Comparison of ENCODE assay signal across 19 cellular contexts in the genomic region with DNA sequence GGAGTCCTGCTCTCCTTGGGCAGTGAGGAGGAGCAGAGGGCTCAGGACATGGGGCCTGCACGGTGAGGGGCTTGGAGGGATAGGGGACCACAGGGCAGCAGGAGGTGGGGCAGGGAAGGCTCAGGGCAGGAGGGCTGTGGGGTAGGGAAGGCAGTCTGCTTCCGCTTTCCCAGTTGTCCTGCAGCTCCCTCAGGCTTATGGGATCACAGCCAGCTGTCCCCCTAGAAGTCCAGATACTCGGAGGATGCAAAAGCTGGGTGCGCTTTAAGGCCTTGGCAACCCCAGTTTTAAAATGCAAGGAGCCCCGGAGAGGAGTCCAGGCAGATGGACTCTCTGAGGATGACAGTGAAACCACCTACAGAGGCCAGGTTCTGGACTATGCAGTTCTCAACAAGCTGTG.
DNase-seq lines count a peak whose midpoint lies in the region; ATAC-seq and TF ChIP-seq lines count a peak whose summit lies in the region.
"Had no signal": no experiment of that assay in that cellular context is flagged by ENCODE, and none has a peak within 500 bp of the region (broad histone marks: within the 10 kb centered on the region; RNA-seq: fewer than 3 reads in every experiment).

No MANE protein-coding gene starts in this region.

- in situ Hi-C loops in IMR-90 (cut with MboI; ENCODE audit: low sequenced_read_pairs): no loop called here

- CTCF ChIA-PET in IMR-90 (lab: Yijun Ruan, JAX): no interaction called here

- H3K79me1 ChIP-seq in IMR-90 (ENCODE audit: low read depth in 1 of 2, low read length in 2 of 2): peaks cover 0 to 5% of the 10 kb centered on the region in 2 experiments; a peak in 1 of 4 replicates
- H3K79me1 ChIP-seq in mesenchymal stem cell (replicated peaks; ENCODE audit: low read length, poor library complexity, severe bottlenecking): no peaks in the 10 kb centered on the region

- H2BK120ac ChIP-seq in IMR-90 (ENCODE audit: low read depth, low read length): no peak overlapping the region
- H2BK120ac ChIP-seq in mesenchymal stem cell (ENCODE audit: low read depth, low read length): no peak overlapping the region

- no peak overlapping the region for H3K4me2 ChIP-seq in IMR-90 (ENCODE audit: low read depth, low read length)
- no peak overlapping the region for H3K4me2 ChIP-seq in mesenchymal stem cell (ENCODE audit: low read length, poor library complexity, severe bottlenecking)

- H3K4me3 ChIP-seq in IMR-90 (ENCODE audit: insufficient read depth, low read depth, low read length) (no peak overlapping the region), mesenchymal stem cell (ENCODE audit: insufficient read depth in 1 of 2, low read depth in 1 of 2, low read length in 2 of 2) (no peak overlapping the region)
- H3K4me3 ChIP-seq: GM12878 had no signal

- H3K4me1 ChIP-seq in IMR-90 (ENCODE audit: control insufficient read depth, insufficient read depth, low read length) (peaks cover 19% of the 10 kb centered on the region), mesenchymal stem cell (ENCODE audit: control insufficient read depth, insufficient read depth, low read depth, low read length) (no peaks in the 10 kb centered on the region)
- H3K4me1 ChIP-seq: Caco-2 had no signal

- POLR2A ChIA-PET in IMR-90 (lab: Charles Lee; ENCODE audit: unreplicated experiment): no interaction called here

- H3K36me3 ChIP-seq in IMR-90 (ENCODE audit: control insufficient read depth, insufficient read depth, low read length) (no peaks in the 10 kb centered on the region), mesenchymal stem cell (ENCODE audit: control insufficient read depth in 1 of 2, insufficient read depth in 2 of 2, low read depth in 1 of 2, low read length in 2 of 2) (no peaks in the 10 kb centered on the region)
- H3K36me3 ChIP-seq: BLaER1 treated with 17β-estradiol and CSF1 and Interleukin-3, amounts not matched to agents 10 nM and 100 nM had no signal

- H2BK20ac ChIP-seq in IMR-90 (ENCODE audit: low read depth, low read length): 0 out of 2 replicates have a peak overlapping the region, but pooled peaks have one; percentile 12

- no peak overlapping the region for H3K23ac ChIP-seq in IMR-90 (ENCODE audit: low read depth, low read length)
- peak overlapping the region in 1 of 2 experiments; percentile 10 for H3K23ac ChIP-seq in mesenchymal stem cell (ENCODE audit: low read length in 2 of 2)

- peaks cover 28% of the 10 kb centered on the region for H3K9me1 ChIP-seq in IMR-90 (ENCODE audit: insufficient read depth, low read length)

- no peak overlapping the region for H3K56ac ChIP-seq in IMR-90 (ENCODE audit: extremely low read depth, insufficient read depth, low read length)

- peak overlapping the region in 1 of 2 experiments; percentile 40 for H2BK12ac ChIP-seq in mesenchymal stem cell (ENCODE audit: low read length in 2 of 2)

- no TSS peak for BruUV-seq in IMR-90 (replicated peaks; lab: Mats Ljungman, UMichigan)

- H2AFZ ChIP-seq in IMR-90 (replicated peaks; ENCODE audit: low read length, poor library complexity): no peak overlapping the region
- H2AFZ ChIP-seq in mesenchymal stem cell (ENCODE audit: low read depth, low read length): no peak overlapping the region

- peaks cover 5% of the 10 kb centered on the region for H3K9me3 Mint-ChIP-seq in chondrocyte (ENCODE audit: low read depth)

- 54% methylated on average over 2 of the region's 5 CpGs; no CpG with 5 or more reads in 1 of the 2 experiments for WGBS in IMR-90 (ENCODE audit: extremely low coverage in 2 of 2, insufficient read length in 1 of 2), 2 experiments
- 77% methylated on average over 5 of the region's 5 CpGs for WGBS in mesenchymal stem cell

- intact Hi-C loops in IMR-90 (cut with micrococcal nuclease) (no loop called here), sciatic nerve (cut with DNase I) (no loop called here)

- H2AK9ac ChIP-seq in IMR-90 (replicated peaks; ENCODE audit: low read depth, low read length, poor library complexity): no peak overlapping the region

- H2AK5ac ChIP-seq in IMR-90 (ENCODE audit: low read depth, low read length): peak overlapping the region; percentile 60; the same call in 1 of the 2 replicates
- H2AK5ac ChIP-seq in mesenchymal stem cell (ENCODE audit: low read length, severe bottlenecking): no peak overlapping the region

- 0 out of 2 replicates have a peak overlapping the region, but pooled peaks have one; percentile 14 for H4K91ac ChIP-seq in IMR-90 (ENCODE audit: insufficient read depth, low read depth, low read length)
- peak overlapping the region; percentile 48 for H4K91ac ChIP-seq in mesenchymal stem cell (ENCODE audit: low read length)

- H3K4me3 Mint-ChIP-seq in chondrocyte (ENCODE audit: unreplicated experiment): no peak overlapping the region
- H3K4me3 Mint-ChIP-seq: B cell; CD4-positive, alpha-beta T cell; CD8-positive, alpha-beta T cell had no signal

- H3K4me1 Mint-ChIP-seq in chondrocyte (ENCODE audit: low read depth): no peaks in the 10 kb centered on the region

- no peak overlapping the region for H3K14ac ChIP-seq in IMR-90 (replicated peaks; ENCODE audit: low read depth, low read length)
- H3K14ac ChIP-seq in mesenchymal stem cell (ENCODE audit: low read length in 2 of 2): no peak overlapping the region

- dilution Hi-C loops in IMR-90 (cut with HindIII; ENCODE audit: low sequenced_read_pairs, unreplicated experiment): no loop called here

- no peak for TF ChIP-seq POLR2A in IMR-90 (IDR thresholded peaks at IDR 0.05; ENCODE audit: low read depth, low read length)

- no peak for DNase-seq in IMR-90
- DNase-seq in chondrocyte (ENCODE audit: low spot score): peak; percentile 53
- no peak for DNase-seq in mesenchymal stem cell
- peak; percentile 26 for DNase-seq in sciatic nerve (ENCODE audit: low spot score)
- no peak for DNase-seq in stimulated activated CD4-positive, alpha-beta T cell treated with anti-CD3 and anti-CD28 coated beads, Interleukin-1b, Interleukin-23, amount 100 ng/mL, for 48 hours
- DNase-seq: ACHN; Caco-2; Calu3; CD4-positive, alpha-beta T cell; CD8-positive, alpha-beta T cell; EL; GDM1 had no signal

- H3K9ac ChIP-seq in IMR-90 (ENCODE audit: low read depth, low read length) (no peak overlapping the region), mesenchymal stem cell (ENCODE audit: low read length) (no peak overlapping the region)
- H3K9ac ChIP-seq: BLaER1 treated with 17β-estradiol and CSF1 and Interleukin-3, amounts not matched to agents 10 nM and 100 nM had no signal

- H4K20me1 ChIP-seq in IMR-90 (ENCODE audit: insufficient read depth, low read length): no peaks in the 10 kb centered on the region

- peaks cover 11% of the 10 kb centered on the region for H3K27me3 Mint-ChIP-seq in chondrocyte (ENCODE audit: low read depth)
- H3K27me3 Mint-ChIP-seq: B cell had no signal

- H3K36me3 Mint-ChIP-seq in chondrocyte (ENCODE audit: low read depth): no peaks in the 10 kb centered on the region
- H3K36me3 Mint-ChIP-seq: CD8-positive, alpha-beta T cell had no signal

- H2BK5ac ChIP-seq in IMR-90 (ENCODE audit: low read depth, low read length, poor library complexity, severe bottlenecking): no peak overlapping the region
- H2BK5ac ChIP-seq in mesenchymal stem cell (ENCODE audit: low read depth, low read length, poor library complexity, severe bottlenecking): no peak overlapping the region

- no peak for TF ChIP-seq CTCF in IMR-90 (conservative IDR thresholded peaks at IDR 0.05; ENCODE audit: low read depth, low read length)
- TF ChIP-seq CTCF in chondrocyte (IDR thresholded peaks at IDR 0.05): no peak

- no peak for TF ChIP-seq RAD21 in IMR-90 (IDR thresholded peaks at IDR 0.05; ENCODE audit: low read length)

- H2BK15ac ChIP-seq in IMR-90 (ENCODE audit: low read depth, low read length) (no peak overlapping the region), mesenchymal stem cell (ENCODE audit: low read depth, poor library complexity, severe bottlenecking) (no peak overlapping the region)

- no peak overlapping the region for H3K27ac ChIP-seq in IMR-90 (ENCODE audit: insufficient read depth, low read length)
- no peak overlapping the region for H3K27ac ChIP-seq in mesenchymal stem cell (ENCODE audit: low read length, poor library complexity, severe bottlenecking)
- H3K27ac ChIP-seq: BLaER1 treated with 17β-estradiol and CSF1 and Interleukin-3, amounts not matched to agents 10 nM and 100 nM; C4-2B had no signal

- H3K27ac Mint-ChIP-seq in chondrocyte (ENCODE audit: unreplicated experiment): no peak overlapping the region
- H3K27ac Mint-ChIP-seq: B cell; CD4-positive, alpha-beta T cell; CD8-positive, alpha-beta T cell had no signal

- no peaks in the 10 kb centered on the region for H3K9me3 ChIP-seq in IMR-90 (ENCODE audit: control insufficient read depth, insufficient read depth, low read length)
- no peaks in the 10 kb centered on the region for H3K9me3 ChIP-seq in mesenchymal stem cell (ENCODE audit: control insufficient read depth, low read length)

- H3K4ac ChIP-seq in IMR-90 (ENCODE audit: low read depth, low read length): peak overlapping the region; percentile 18
- peak overlapping the region in 1 of 2 experiments; percentile 58 for H3K4ac ChIP-seq in mesenchymal stem cell (ENCODE audit: low read depth in 1 of 2, low read length in 2 of 2)

- H4K5ac ChIP-seq in IMR-90 (ENCODE audit: low read depth, low read length): no peak overlapping the region

- no peaks in the 10 kb centered on the region for H3K27me3 ChIP-seq in IMR-90 (ENCODE audit: control insufficient read depth, insufficient read depth, low read length)
- H3K27me3 ChIP-seq in mesenchymal stem cell (ENCODE audit: control insufficient read depth in 1 of 2, insufficient read depth in 1 of 2, low read length in 2 of 2): peaks cover 0 to 64% of the 10 kb centered on the region in 2 experiments

- H3K18ac ChIP-seq in IMR-90 (ENCODE audit: low read depth, low read length) (no peak overlapping the region), mesenchymal stem cell (ENCODE audit: low read depth in 1 of 2, low read length in 2 of 2) (peak overlapping the region in 1 of 2 experiments; percentile 55)

- no peak for ATAC-seq in IMR-90 (ENCODE audit: low read depth)
- ATAC-seq in sciatic nerve: no peak
- no peak for ATAC-seq in HG02642 (IDR thresholded peaks at IDR 0.05; ENCODE audit: poor library complexity, unreplicated experiment)
- no peak for ATAC-seq in GM19351 (IDR thresholded peaks at IDR 0.05; ENCODE audit: unreplicated experiment)
- ATAC-seq in HG02763 (IDR thresholded peaks at IDR 0.05; ENCODE audit: unreplicated experiment): no peak
- ATAC-seq: CD8-positive, alpha-beta T cell; GM12878 had no signal

- H4K8ac ChIP-seq in IMR-90 (ENCODE audit: low read depth in 2 of 2, low read length in 2 of 2) (peak overlapping the region in 1 of 2 experiments; percentile 2; a peak in 1 of 4 replicates), mesenchymal stem cell (ENCODE audit: low read length) (peak overlapping the region; percentile 12)

TF ChIP-seq in IMR-90, 13 proteins besides CTCF, POLR2A, EP300 and RAD21 (continues in another document):
- no peak for TF ChIP-seq FOS (IDR thresholded peaks at IDR 0.05; ENCODE audit: low read depth, low read length)
- TF ChIP-seq BHLHE40 (IDR thresholded peaks at IDR 0.05; ENCODE audit: low read depth, low read length): no peak
- TF ChIP-seq RFX5 (IDR thresholded peaks at IDR 0.05; ENCODE audit: low read depth, low read length): no peak
- TF ChIP-seq CEBPB (IDR thresholded peaks at IDR 0.05; ENCODE audit: low read depth, low read length): no peak

Comparison
In these comparisons a context has a peak if more than half of its experiments do, and no peak if none do; other contexts are left out.
1. DNase-seq: peak in chondrocyte (single experiment) and sciatic nerve (single experiment); none in IMR-90 (single experiment), mesenchymal stem cell (single experiment) and stimulated activated CD4-positive, alpha-beta T cell treated with anti-CD3 and anti-CD28 coated beads, Interleukin-1b, Interleukin-23, amount 100 ng/mL, for 48 hours (single experiment).